ENCODE assay signal across 20 cellular contexts in genomic region chr5:104498281-104498680, GRCh38.
DNase-seq lines count a peak whose midpoint lies in the region; ATAC-seq and TF ChIP-seq lines count a peak whose summit lies in the region.
"Had no signal": no experiment of that assay in that cellular context is flagged by ENCODE, and none has a peak within 500 bp of the region (broad histone marks: within the 10 kb centered on the region; RNA-seq: fewer than 3 reads in every experiment).

No MANE protein-coding gene starts in this region.

- no peak for TF ChIP-seq CTCF in choroid plexus epithelial cell (conservative IDR thresholded peaks at IDR 0.05; ENCODE audit: low read depth, low read length)
- TF ChIP-seq CTCF in omental fat pad (IDR thresholded peaks at IDR 0.05), result no peak

- peak overlapping the region; percentile 62 for H3K27ac ChIP-seq in mesodermal cell (ENCODE audit: low read depth, low read length, severe bottlenecking)
- H3K27ac ChIP-seq: coronary artery, SJCRH30 had no signal

- H3K4me3 ChIP-seq in choroid plexus epithelial cell (ENCODE audit: low read depth, low read length) (no peak overlapping the region), mesodermal cell (ENCODE audit: extremely low read depth, insufficient read depth, low read length, poor library complexity, severe bottlenecking) (no peak overlapping the region)
- H3K4me3 ChIP-seq: coronary artery, lung, SJCRH30 had no signal

- ATAC-seq in omental fat pad (ENCODE audit: low FRiP score) (no peak), GM18868 (IDR thresholded peaks at IDR 0.05; ENCODE audit: unreplicated experiment) (no peak)
- ATAC-seq: activated T-helper 17 cell treated with anti-CD3 and anti-CD28 coated beads, Interleukin-2, amount 50 U/mL, for 72 hours had no signal

- DNase-seq in HCEC 1CT, result peak; percentile 49
- peak; percentile 80 for DNase-seq in OCI-M1 (lab: John Stamatoyannopoulos, UW)
- DNase-seq in choroid plexus epithelial cell (ENCODE audit: low read depth), result peak; percentile 54
- DNase-seq in omental fat pad (ENCODE audit: low spot score), result no peak
- no peak for DNase-seq in T-helper 9 cell
- DNase-seq in NCI-H69 (lab: John Stamatoyannopoulos, UW), result no peak
- DNase-seq: activated CD4-positive, alpha-beta T cell treated with anti-CD3 and anti-CD28 coated beads, Interleukin-2, amount 10 ng/mL, durations not matched to agents 7 days and 5 days; KG1; NCI-H1092; NCI-H2081; nucleus accumbens; retina; stimulated activated CD4-positive, alpha-beta T cell treated with anti-CD3 and anti-CD28 coated beads, Interleukin-4, amount 100 ng/mL, for 4 hours; T-helper 1 cell had no signal

- no peaks in the 10 kb centered on the region for H3K9me3 ChIP-seq in mesodermal cell (ENCODE audit: control insufficient read depth, low read length)
- H3K9me3 ChIP-seq: SJCRH30 had no signal

- H3K36me3 ChIP-seq in mesodermal cell (ENCODE audit: control insufficient read depth, insufficient read depth, low read length), result no peaks in the 10 kb centered on the region
- H3K36me3 ChIP-seq: SJCRH30 had no signal

- WGBS in mesodermal cell (ENCODE audit: insufficient coverage in 2 of 2), 2 experiments, result 29 to 50% methylated on average over 1 of the region's 1 CpG

- peaks cover 5% of the 10 kb centered on the region for H3K4me1 ChIP-seq in mesodermal cell (ENCODE audit: control insufficient read depth, insufficient read depth, low read length, poor library complexity, severe bottlenecking)
- H3K4me1 ChIP-seq: SJCRH30 had no signal

Comparison
In these comparisons a context has a peak if more than half of its experiments do, and no peak if none do; other contexts are left out.
1. DNase-seq: peak in HCEC 1CT (single experiment), OCI-M1 (single experiment) and choroid plexus epithelial cell (single experiment); none in omental fat pad (single experiment), T-helper 9 cell (single experiment) and NCI-H69 (single experiment).